9 cellular contexts compared by ENCODE assay signal in genomic region chr3:13018039-13018431, GRCh38. TPM values are rescaled to one million over a fixed set of nuclear protein-coding genes. Genes with fewer than 3 reads are reported as not detected.
DNase-seq lines count a peak whose midpoint lies in the region; ATAC-seq and TF ChIP-seq lines count a peak whose summit lies in the region.
"Had no signal": no experiment of that assay in that cellular context is flagged by ENCODE, and none has a peak within 500 bp of the region (broad histone marks: within the 10 kb centered on the region; RNA-seq: fewer than 3 reads in every experiment).

No MANE protein-coding gene starts in this region.

- POLR2A ChIA-PET in activated naive CD8-positive, alpha-beta T cell treated with anti-CD3 and anti-CD28 coated beads, Interleukin-2, amount 10 ng/mL, durations not matched to agents 7 days and 5 days (lab: Charles Lee): no interaction called here
- POLR2A ChIA-PET in PC-3 (lab: Charles Lee; ENCODE audit: unreplicated experiment): no interaction called here

- TF ChIP-seq CTCF in lower leg skin (IDR thresholded peaks at IDR 0.05): no peak
- TF ChIP-seq CTCF in PC-3 (conservative IDR thresholded peaks at IDR 0.05; ENCODE audit: low read depth, low read length): no peak

- 45 to 67% methylated on average over 7 of the region's 7 CpGs for WGBS in lower leg skin, 2 donors

- peak overlapping the region; percentile 8 for H3K27ac Mint-ChIP-seq in activated naive CD8-positive, alpha-beta T cell treated with anti-CD3 and anti-CD28 coated beads, Interleukin-2, amount 10 ng/mL, durations not matched to agents 7 days and 5 days
- H3K27ac Mint-ChIP-seq in activated naive CD8-positive, alpha-beta T cell treated with anti-CD3 and anti-CD28 coated beads for 36 hours: no peak overlapping the region

- H3K36me3 Mint-ChIP-seq in activated naive CD8-positive, alpha-beta T cell treated with anti-CD3 and anti-CD28 coated beads, Interleukin-2, amount 10 ng/mL, durations not matched to agents 7 days and 5 days: peaks cover 4% of the 10 kb centered on the region
- H3K36me3 Mint-ChIP-seq in activated naive CD8-positive, alpha-beta T cell treated with anti-CD3 and anti-CD28 coated beads for 36 hours: peaks cover 2% of the 10 kb centered on the region

- peak overlapping the region; percentile 38 for H3K27ac ChIP-seq in layer of hippocampus (ENCODE audit: low read depth, low read length)
- H3K27ac ChIP-seq in PC-3 (ENCODE audit: low read length): no peak overlapping the region

- no peak overlapping the region for H3K4me2 ChIP-seq in PC-3 (ENCODE audit: low read length)

- BruUV-seq in PC-3 (replicated peaks; lab: Mats Ljungman, UMichigan): no TSS peak

- no peak for DNase-seq in activated naive CD8-positive, alpha-beta T cell treated with anti-CD3 and anti-CD28 coated beads, Interleukin-2, amount 10 ng/mL, durations not matched to agents 7 days and 5 days
- no peak for DNase-seq in activated naive CD8-positive, alpha-beta T cell treated with anti-CD3 and anti-CD28 coated beads for 36 hours
- DNase-seq in adipocyte (ENCODE audit: low read depth) (peak; percentile 30), SIG-M5 (lab: John Stamatoyannopoulos, UW) (no peak), lower leg skin (ENCODE audit: low spot score in 2 of 2) (no peak), PC-3 (no peak)
- DNase-seq: BE2C had no signal

- intact Hi-C loops in lower leg skin (cut with DNase I; ENCODE audit: low total_unique reads) (no loop called here), PC-3 (cut with micrococcal nuclease) (no loop called here)

- H2AFZ ChIP-seq in PC-3 (ENCODE audit: low read length): no peak overlapping the region

- H3K9me3 Mint-ChIP-seq in activated naive CD8-positive, alpha-beta T cell treated with anti-CD3 and anti-CD28 coated beads, Interleukin-2, amount 10 ng/mL, durations not matched to agents 7 days and 5 days: no peaks in the 10 kb centered on the region
- H3K9me3 Mint-ChIP-seq in activated naive CD8-positive, alpha-beta T cell treated with anti-CD3 and anti-CD28 coated beads for 36 hours: no peaks in the 10 kb centered on the region

- no peaks in the 10 kb centered on the region for H3K27me3 ChIP-seq in adipocyte (replicated peaks; ENCODE audit: control insufficient read depth, insufficient read depth, low read length)
- no peaks in the 10 kb centered on the region for H3K27me3 ChIP-seq in layer of hippocampus (ENCODE audit: control insufficient read depth, insufficient read depth, low read length)
- no peaks in the 10 kb centered on the region for H3K27me3 ChIP-seq in PC-3 (ENCODE audit: low read length)
- H3K27me3 ChIP-seq: BE2C had no signal

- H3K9me3 ChIP-seq in adipocyte (ENCODE audit: control insufficient read depth, low read length) (no peaks in the 10 kb centered on the region), PC-3 (ENCODE audit: low read length) (no peaks in the 10 kb centered on the region)
- H3K9me3 ChIP-seq: BE2C had no signal

- no peaks in the 10 kb centered on the region for H3K9me2 ChIP-seq in PC-3 (replicated peaks; ENCODE audit: low read length)

- peak overlapping the region; percentile 79 for H3K4me3 ChIP-seq in adipocyte (ENCODE audit: low read length)
- no peak overlapping the region for H3K4me3 ChIP-seq in lower leg skin (ENCODE audit: low read depth, poor library complexity, severe bottlenecking)
- no peak overlapping the region for H3K4me3 ChIP-seq in PC-3 (ENCODE audit: low read length)

- ATAC-seq in activated naive CD8-positive, alpha-beta T cell treated with anti-CD3 and anti-CD28 coated beads, Interleukin-2, amount 10 ng/mL, durations not matched to agents 7 days and 5 days (ENCODE audit: low read depth): no peak
- ATAC-seq in HG03354 (IDR thresholded peaks at IDR 0.05; ENCODE audit: poor library complexity, severe bottlenecking, unreplicated experiment) (no peak), PC-3 (no peak)

- peaks cover 30% of the 10 kb centered on the region for H3K4me1 Mint-ChIP-seq in activated naive CD8-positive, alpha-beta T cell treated with anti-CD3 and anti-CD28 coated beads, Interleukin-2, amount 10 ng/mL, durations not matched to agents 7 days and 5 days
- peaks cover 30% of the 10 kb centered on the region for H3K4me1 Mint-ChIP-seq in activated naive CD8-positive, alpha-beta T cell treated with anti-CD3 and anti-CD28 coated beads for 36 hours

- H3K9ac ChIP-seq in adipocyte (ENCODE audit: low read length) (peak overlapping the region; percentile 79), PC-3 (ENCODE audit: low read length) (no peak overlapping the region)

- no peaks in the 10 kb centered on the region for H3K36me3 ChIP-seq in adipocyte (ENCODE audit: control insufficient read depth, insufficient read depth, low read length, severe bottlenecking)
- H3K36me3 ChIP-seq in PC-3 (ENCODE audit: low read depth, low read length): no peaks in the 10 kb centered on the region

- no peak overlapping the region for H3K4me3 Mint-ChIP-seq in activated naive CD8-positive, alpha-beta T cell treated with anti-CD3 and anti-CD28 coated beads, Interleukin-2, amount 10 ng/mL, durations not matched to agents 7 days and 5 days
- no peak overlapping the region for H3K4me3 Mint-ChIP-seq in activated naive CD8-positive, alpha-beta T cell treated with anti-CD3 and anti-CD28 coated beads for 36 hours

- no peak for TF ChIP-seq POLR2A in lower leg skin (IDR thresholded peaks at IDR 0.05)

- no peaks in the 10 kb centered on the region for H3K79me2 ChIP-seq in PC-3 (ENCODE audit: low read length)

- H3K4me1 ChIP-seq in adipocyte (ENCODE audit: control insufficient read depth, insufficient read depth, low read length) (peaks cover 66% of the 10 kb centered on the region), PC-3 (ENCODE audit: insufficient read depth, low read length) (peaks cover 17% of the 10 kb centered on the region)

- CTCF ChIA-PET in PC-3 (lab: Charles Lee): no interaction called here

- no peaks in the 10 kb centered on the region for H4K20me1 ChIP-seq in PC-3 (ENCODE audit: low read length)

- H3K27me3 Mint-ChIP-seq in activated naive CD8-positive, alpha-beta T cell treated with anti-CD3 and anti-CD28 coated beads, Interleukin-2, amount 10 ng/mL, durations not matched to agents 7 days and 5 days: no peaks in the 10 kb centered on the region
- no peaks in the 10 kb centered on the region for H3K27me3 Mint-ChIP-seq in activated naive CD8-positive, alpha-beta T cell treated with anti-CD3 and anti-CD28 coated beads for 36 hours

- no peaks in the 10 kb centered on the region for H3F3A ChIP-seq in PC-3 (ENCODE audit: low read length, unreplicated experiment)

RNA-seq across cellular contexts. Expression of gene IQSEC1, which starts 55.2 kb away (rescaled TPM):
- total RNA-seq in activated naive CD8-positive, alpha-beta T cell treated with anti-CD3 and anti-CD28 coated beads, Interleukin-2, amount 10 ng/mL, durations not matched to agents 7 days and 5 days: 10 to 100 TPM; 59.5 to 64.6 TPM
- total RNA-seq in activated naive CD8-positive, alpha-beta T cell treated with anti-CD3 and anti-CD28 coated beads for 36 hours: 10 to 100 TPM; 20.1 to 22.2 TPM
- total RNA-seq in lower leg skin: 10 to 100 TPM; 31.9 to 35.8 (median 34.8) TPM
- total RNA-seq in PC-3 (2014; rRNA removed): 37.9 and 56.2 TPM in 2 replicates
